ENCODE assay signal across 8 cellular contexts in genomic region chr7:66654275-66655112, GRCh38. TPM values are rescaled to one million over a fixed set of nuclear protein-coding genes. Genes with fewer than 3 reads are reported as not detected.
DNase-seq lines count a peak whose midpoint lies in the region; ATAC-seq, FAIRE-seq and TF ChIP-seq lines count a peak whose summit lies in the region.

No MANE protein-coding gene starts in this region.

- peak overlapping the region; percentile 71 for H3K4me3 ChIP-seq in BE2C (ENCODE audit: low read depth, low read length)

- H3K27me3 ChIP-seq in BE2C (no peaks in the 10 kb centered on the region), layer of hippocampus (ENCODE audit: control insufficient read depth, insufficient read depth, low read length) (no peaks in the 10 kb centered on the region)

- H3K9me3 ChIP-seq in BE2C: no peaks in the 10 kb centered on the region

- peak; percentile 86 for ATAC-seq in HG03442 (IDR thresholded peaks at IDR 0.05; ENCODE audit: unreplicated experiment)

- H3K4me1 ChIP-seq in BE2C: no peaks in the 10 kb centered on the region

- no peak; the same call in 1 of the 2 replicates for TF ChIP-seq CTCF in BE2C (IDR thresholded peaks at IDR 0.05; ENCODE audit: low read depth, low read length)

- peak; percentile 93 for FAIRE-seq in GM19239 (lab: Jason Lieb, UNC)

- DNase-seq in BE2C (peak; percentile 99), GM19239 (ENCODE audit: insufficient read length, low spot score) (peak; percentile 97), NCI-H510A treated with DMSO at 0.1 percent for 48 hours (lab: John Stamatoyannopoulos, UW) (peak; percentile 83)
- peak; percentile 96 for DNase-seq in activated CD4-positive, alpha-beta T cell treated with anti-CD3 and anti-CD28 coated beads for 4 hours
- peak; percentile 94 to 97 (median 96) for DNase-seq in stimulated activated CD4-positive, alpha-beta T cell treated with anti-CD3 and anti-CD28 coated beads, Interleukin-1b, Interleukin-23, amount 100 ng/mL, for 24 hours (ENCODE audit: low read depth in 4 of 4, low spot score in 1 of 4)

- H3K36me3 ChIP-seq in BE2C: no peaks in the 10 kb centered on the region

- H3K27ac ChIP-seq in cingulate gyrus (ENCODE audit: low read depth, low read length) (peak overlapping the region; percentile 89), layer of hippocampus (ENCODE audit: low read depth, low read length) (peak overlapping the region; percentile 99)

RNA-seq across cellular contexts. Expression of gene KCTD7, which starts 25.8 kb away (rescaled TPM):
- polyA plus RNA-seq in BE2C (2012; ENCODE audit: insufficient read depth, insufficient read length, low read depth): 16.5 TPM

Comparison
In these comparisons a context has a peak if more than half of its experiments do, and no peak if none do; other contexts are left out.
1. Peak in every context shown above with its lines: DNase-seq, ATAC-seq, H3K4me3 ChIP-seq and H3K27ac ChIP-seq.